In the genomic region with DNA sequence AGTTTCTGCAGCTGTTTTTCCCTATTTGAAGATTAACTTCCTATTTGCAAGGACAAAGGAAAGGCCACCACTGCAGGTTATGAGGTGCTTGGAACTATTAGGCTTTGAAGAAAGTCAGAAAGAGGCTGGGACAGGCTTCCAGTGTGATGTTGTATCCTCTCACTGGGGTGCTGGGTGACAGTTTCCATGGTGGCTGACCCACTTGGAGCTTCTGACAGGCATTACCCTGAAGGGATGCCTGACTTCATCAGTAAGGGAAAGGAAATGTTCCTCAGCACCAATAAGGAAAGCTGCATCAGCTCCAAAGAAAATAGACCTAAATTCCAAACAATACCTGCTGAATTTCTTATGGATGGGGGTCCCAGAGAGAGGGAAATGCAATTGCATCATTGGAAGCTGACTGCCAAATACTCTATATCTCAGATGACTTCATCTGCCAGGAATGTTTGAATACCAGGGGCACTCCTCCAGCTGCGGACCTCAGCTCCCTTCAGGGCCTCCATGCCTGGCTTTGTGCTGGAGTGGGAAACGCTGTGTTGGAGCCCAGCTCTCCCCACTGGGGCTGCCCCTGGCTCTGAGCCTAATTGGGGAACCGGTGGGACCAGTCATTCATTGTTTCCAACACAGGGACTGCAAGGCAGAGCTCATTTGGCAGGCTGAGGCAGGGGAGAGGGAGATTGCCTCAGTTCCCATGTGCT, we compare ENCODE assay signal across 8 cellular contexts.
DNase-seq lines count a peak whose midpoint lies in the region; ATAC-seq and TF ChIP-seq lines count a peak whose summit lies in the region.

No MANE protein-coding gene starts in this region.

- no peak for TF ChIP-seq POLR2A in ovary (IDR thresholded peaks at IDR 0.05)

- TF ChIP-seq EP300 in ovary (IDR thresholded peaks at IDR 0.05): no peak

- H3K4me2 ChIP-seq in PC-3 (ENCODE audit: low read length): peak overlapping the region; percentile 58

- peaks cover 0 to 5% of the 10 kb centered on the region in 2 donors for H3K9me3 Mint-ChIP-seq in activated naive CD4-positive, alpha-beta T cell treated with anti-CD3 and anti-CD28 coated beads, Interleukin-2, amount 50 U/mL, for 72 hours

- 0 out of 2 replicates have a peak overlapping the region, but pooled peaks have one; percentile 50 for H2AFZ ChIP-seq in PC-3 (ENCODE audit: low read length)

- POLR2A ChIA-PET in PC-3 (lab: Charles Lee; ENCODE audit: unreplicated experiment): no interaction called here

- DNase-seq in DMS153 (lab: John Stamatoyannopoulos, UW) (peak; percentile 84), PC-3 (peak; percentile 89), foreskin melanocyte (peak; percentile 30), ovary (peak; percentile 49 to 69 (median 59)), cerebellar cortex (ENCODE audit: low spot score) (no peak), NCI-H2107 treated with DMSO at 0.1 percent for 48 hours (lab: John Stamatoyannopoulos, UW; ENCODE audit: unreplicated experiment) (no peak)
- DNase-seq in activated naive CD4-positive, alpha-beta T cell treated with anti-CD3 and anti-CD28 coated beads, Interleukin-2, amount 50 U/mL, for 72 hours (ENCODE audit: low spot score in 2 of 2): no peak

- peak; percentile 92 for ATAC-seq in PC-3
- ATAC-seq in GM18868 (IDR thresholded peaks at IDR 0.05; ENCODE audit: unreplicated experiment): no peak
- no peak for ATAC-seq in activated naive CD4-positive, alpha-beta T cell treated with anti-CD3 and anti-CD28 coated beads, Interleukin-2, amount 50 U/mL, for 72 hours

- H3K79me2 ChIP-seq in PC-3 (ENCODE audit: low read length): no peaks in the 10 kb centered on the region

- H3K9me3 ChIP-seq in PC-3 (ENCODE audit: low read length) (no peaks in the 10 kb centered on the region), ovary (no peaks in the 10 kb centered on the region)

- no peaks in the 10 kb centered on the region for H3F3A ChIP-seq in PC-3 (ENCODE audit: low read length, unreplicated experiment)

- H3K36me3 ChIP-seq in PC-3 (ENCODE audit: low read depth, low read length) (no peaks in the 10 kb centered on the region), ovary (no peaks in the 10 kb centered on the region)

- peaks cover 9 to 24% of the 10 kb centered on the region in 2 donors for H3K36me3 Mint-ChIP-seq in activated naive CD4-positive, alpha-beta T cell treated with anti-CD3 and anti-CD28 coated beads, Interleukin-2, amount 50 U/mL, for 72 hours

- no peaks in the 10 kb centered on the region for H3K9me2 ChIP-seq in PC-3 (replicated peaks; ENCODE audit: low read length)

- CTCF ChIA-PET in PC-3 (lab: Charles Lee): interaction anchor here (0.5 kb wide), 1 partner anchor 31 kb away, joined by 4 read pairs; no protein-coding TSS in a partner anchor

- H3K27ac Mint-ChIP-seq in activated naive CD4-positive, alpha-beta T cell treated with anti-CD3 and anti-CD28 coated beads, Interleukin-2, amount 50 U/mL, for 72 hours: no peak overlapping the region

- H3K27me3 ChIP-seq in PC-3 (ENCODE audit: low read length): no peaks in the 10 kb centered on the region
- no peaks in the 10 kb centered on the region for H3K27me3 ChIP-seq in ovary

- no peak overlapping the region for H3K4me3 ChIP-seq in PC-3 (ENCODE audit: low read length)
- H3K4me3 ChIP-seq in ovary: no peak overlapping the region

- H3K4me1 ChIP-seq in PC-3 (ENCODE audit: insufficient read depth, low read length) (peaks cover 25% of the 10 kb centered on the region), ovary (ENCODE audit: insufficient read depth) (peaks cover 15% of the 10 kb centered on the region)

- H4K20me1 ChIP-seq in PC-3 (ENCODE audit: low read length): no peaks in the 10 kb centered on the region

- TF ChIP-seq CTCF in PC-3 (conservative IDR thresholded peaks at IDR 0.05; ENCODE audit: low read depth, low read length): no peak
- TF ChIP-seq CTCF in ovary (IDR thresholded peaks at IDR 0.05): no peak

- H3K27ac ChIP-seq in PC-3 (ENCODE audit: low read length) (peak overlapping the region; percentile 43), ovary (no peak overlapping the region)

- H3K9ac ChIP-seq in PC-3 (ENCODE audit: low read length): no peak overlapping the region

- intact Hi-C loops in PC-3 (cut with micrococcal nuclease): no loop called here
- intact Hi-C loops in ovary (cut with DNase I): loop anchor here in 1 of 4 donors (10.0 kb wide), 1 partner anchor 77 kb away; a partner anchor contains a TSS

- BruUV-seq in PC-3 (replicated peaks; lab: Mats Ljungman, UMichigan): no TSS peak

- WGBS in ovary, 3 donors: 1 to 11% (median 7%) methylated on average over 3 of the region's 3 CpGs

Comparison
In these comparisons a context has a peak if more than half of its experiments do, and no peak if none do; other contexts are left out.
1. DNase-seq: peak in DMS153 (single experiment), PC-3 (single experiment), foreskin melanocyte (single experiment) and ovary (5 of 5); none in cerebellar cortex (single experiment), NCI-H2107 treated with DMSO at 0.1 percent for 48 hours (single experiment) and activated naive CD4-positive, alpha-beta T cell treated with anti-CD3 and anti-CD28 coated beads, Interleukin-2, amount 50 U/mL, for 72 hours (0 of 2).